ENCODE assay signal across 20 cellular contexts in the genomic region with DNA sequence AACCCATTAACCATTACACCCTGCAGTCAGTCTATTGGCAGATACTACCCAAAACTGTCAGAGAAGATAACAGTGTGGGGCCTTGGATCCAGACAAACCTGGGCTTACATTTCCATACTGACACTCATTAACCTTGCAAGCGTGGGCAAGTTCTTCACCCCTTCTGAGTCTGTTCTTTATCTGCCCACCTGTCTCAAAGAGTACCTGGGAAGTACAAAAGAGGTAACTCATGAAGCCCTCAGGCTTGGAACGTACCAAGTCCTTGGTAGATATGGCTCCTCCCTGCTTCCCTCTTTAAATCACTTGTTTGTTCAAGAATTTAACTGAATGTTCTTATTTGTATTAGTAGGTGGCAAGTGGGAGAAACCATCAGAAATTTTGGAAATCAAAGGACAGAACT. TPM values are rescaled to one million over a fixed set of nuclear protein-coding genes. Genes with fewer than 3 reads are reported as not detected.
"Had no signal": no experiment of that assay in that cellular context is flagged by ENCODE, and none has a peak within 500 bp of the region (broad histone marks: within the 10 kb centered on the region; RNA-seq: fewer than 3 reads in every experiment).

No MANE protein-coding gene starts in this region.

- H3K9me3 Mint-ChIP-seq: activated CD4-positive, alpha-beta T cell treated with anti-CD3 and anti-CD28 coated beads, Interleukin-2, amount 10 ng/mL, durations not matched to agents 24 days and 14 days; activated naive CD8-positive, alpha-beta T cell treated with anti-CD3 and anti-CD28 coated beads, Interleukin-2, amount 10 ng/mL, durations not matched to agents 7 days and 5 days; activated T-helper 1 cell treated with anti-CD3 and anti-CD28 coated beads, Interleukin-12 subunit alpha, Interleukin-12 subunit beta, Interleukin-2, Interleukin-4 antibody, amounts not matched to agents 30 ng/mL and 10 ng/mL and 1 ng/mL, durations not matched to agents 14 hours and 24 hours and 36 hours; effector memory CD8-positive, alpha-beta T cell; naive thymus-derived CD4-positive, alpha-beta T cell had no signal

- H3K27me3 ChIP-seq: stomach had no signal

- H3K27ac Mint-ChIP-seq: activated naive CD8-positive, alpha-beta T cell treated with anti-CD3 and anti-CD28 coated beads, Interleukin-2, amount 10 ng/mL, durations not matched to agents 7 days and 5 days; activated T-helper 1 cell treated with anti-CD3 and anti-CD28 coated beads, Interleukin-12 subunit alpha, Interleukin-12 subunit beta, Interleukin-2, Interleukin-4 antibody, amounts not matched to agents 30 ng/mL and 10 ng/mL and 1 ng/mL, durations not matched to agents 14 hours and 24 hours and 36 hours had no signal

- H3K27ac ChIP-seq: stomach, thoracic aorta had no signal

- DNase-seq: activated CD4-positive, alpha-beta T cell treated with anti-CD3 and anti-CD28 coated beads, Interleukin-2, amount 10 ng/mL, durations not matched to agents 24 days and 14 days; activated CD8-positive, alpha-beta memory T cell treated with anti-CD3 and anti-CD28 coated beads, Interleukin-2, amount 50 U/mL, for 48 hours; activated naive CD4-positive, alpha-beta T cell; activated naive CD8-positive, alpha-beta T cell treated with anti-CD3 and anti-CD28 coated beads, Interleukin-2, amount 10 ng/mL, durations not matched to agents 7 days and 5 days; anterior cingulate cortex; effector memory CD8-positive, alpha-beta T cell; erythroblast; mucosa of descending colon; naive thymus-derived CD4-positive, alpha-beta T cell; occipital lobe; right cardiac atrium; stimulated activated CD4-positive, alpha-beta T cell treated with anti-CD3 and anti-CD28 coated beads, Interleukin-4, amount 100 ng/mL, for 24 hours; stomach; T-helper 17 cell had no signal

- H3K36me3 ChIP-seq: thoracic aorta had no signal

- H3K27me3 Mint-ChIP-seq: activated CD4-positive, alpha-beta T cell treated with anti-CD3 and anti-CD28 coated beads, Interleukin-2, amount 10 ng/mL, durations not matched to agents 24 days and 14 days; activated naive CD8-positive, alpha-beta T cell treated with anti-CD3 and anti-CD28 coated beads, Interleukin-2, amount 10 ng/mL, durations not matched to agents 7 days and 5 days; effector memory CD8-positive, alpha-beta T cell; naive thymus-derived CD4-positive, alpha-beta T cell; T-helper 17 cell had no signal

- H3K4me3 ChIP-seq: mucosa of descending colon, skin epidermis, stomach, thoracic aorta had no signal

- H3K4me3 Mint-ChIP-seq: activated CD4-positive, alpha-beta T cell treated with anti-CD3 and anti-CD28 coated beads, Interleukin-2, amount 10 ng/mL, durations not matched to agents 24 days and 14 days; activated naive CD8-positive, alpha-beta T cell treated with anti-CD3 and anti-CD28 coated beads, Interleukin-2, amount 10 ng/mL, durations not matched to agents 7 days and 5 days; activated T-helper 1 cell treated with anti-CD3 and anti-CD28 coated beads, Interleukin-12 subunit alpha, Interleukin-12 subunit beta, Interleukin-2, Interleukin-4 antibody, amounts not matched to agents 30 ng/mL and 10 ng/mL and 1 ng/mL, durations not matched to agents 14 hours and 24 hours and 36 hours; effector memory CD8-positive, alpha-beta T cell; naive thymus-derived CD4-positive, alpha-beta T cell; T-helper 17 cell had no signal

- H3K9me3 ChIP-seq: mucosa of descending colon, stomach, thoracic aorta had no signal

- ATAC-seq: effector memory CD8-positive, alpha-beta T cell; left lobe of liver; mucosa of descending colon; naive thymus-derived CD4-positive, alpha-beta T cell; right cardiac atrium; T-helper 17 cell had no signal

RNA-seq across cellular contexts. Expression of a gene that starts 2.5 kb away (rescaled TPM):
- total RNA-seq: activated CD4-positive, alpha-beta T cell treated with anti-CD3 and anti-CD28 coated beads, Interleukin-2, amount 10 ng/mL, durations not matched to agents 24 days and 14 days; activated T-helper 1 cell treated with anti-CD3 and anti-CD28 coated beads, Interleukin-12 subunit alpha, Interleukin-12 subunit beta, Interleukin-2, Interleukin-4 antibody, amounts not matched to agents 30 ng/mL and 10 ng/mL and 1 ng/mL, durations not matched to agents 14 hours and 24 hours and 36 hours; dermis blood vessel endothelial cell; lung microvascular endothelial cell had no signal

RNA-seq across cellular contexts. Expression of a gene that starts 8.9 kb away (rescaled TPM):
- total RNA-seq: activated CD4-positive, alpha-beta T cell treated with anti-CD3 and anti-CD28 coated beads, Interleukin-2, amount 10 ng/mL, durations not matched to agents 24 days and 14 days; activated T-helper 1 cell treated with anti-CD3 and anti-CD28 coated beads, Interleukin-12 subunit alpha, Interleukin-12 subunit beta, Interleukin-2, Interleukin-4 antibody, amounts not matched to agents 30 ng/mL and 10 ng/mL and 1 ng/mL, durations not matched to agents 14 hours and 24 hours and 36 hours; dermis blood vessel endothelial cell; right cardiac atrium had no signal
